In the genomic region with DNA sequence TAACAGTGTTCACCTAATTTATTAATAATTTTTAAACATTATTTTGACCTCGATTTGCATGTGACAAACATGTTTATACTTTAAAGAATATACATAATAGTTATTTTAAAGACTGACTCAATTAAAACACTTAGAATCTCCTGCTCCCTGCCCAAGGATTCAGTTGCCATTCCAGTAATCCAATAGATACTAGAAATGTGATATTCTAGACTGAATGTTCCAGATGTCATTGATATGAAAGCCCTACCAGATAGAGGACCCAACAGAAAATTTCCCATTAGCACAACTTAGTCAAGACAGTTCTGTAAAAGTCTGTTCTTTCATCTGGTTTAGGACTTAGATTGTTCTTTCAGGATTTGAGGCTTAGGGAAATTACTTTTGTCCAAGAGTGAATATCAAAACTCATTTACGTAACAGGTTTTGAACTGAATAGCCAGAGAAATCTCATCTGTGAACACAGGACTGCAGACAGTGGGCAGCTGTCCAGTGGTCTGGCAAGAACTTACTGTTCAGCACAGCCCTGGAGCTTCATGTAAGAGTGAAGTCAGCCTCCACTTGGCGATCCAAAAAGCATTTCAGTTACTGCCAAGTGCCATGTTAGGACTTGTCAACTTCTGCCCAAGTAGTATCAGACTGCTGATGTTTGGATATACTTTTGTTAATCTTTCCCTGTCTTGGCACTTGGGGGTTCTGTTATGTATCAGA, we compare ENCODE assay signal across 10 cellular contexts.
DNase-seq lines count a peak whose midpoint lies in the region; ATAC-seq and TF ChIP-seq lines count a peak whose summit lies in the region.
"Had no signal": no experiment of that assay in that cellular context is flagged by ENCODE, and none has a peak within 500 bp of the region (broad histone marks: within the 10 kb centered on the region; RNA-seq: fewer than 3 reads in every experiment).

No MANE protein-coding gene starts in this region.

- H3K4me3 Mint-ChIP-seq in activated T-helper 17 cell treated with anti-CD3 and anti-CD28 coated beads, Interleukin-2, amount 50 U/mL, for 72 hours: no peak overlapping the region
- H3K4me3 Mint-ChIP-seq: T-helper 17 cell had no signal

- no peaks in the 10 kb centered on the region for H3K36me3 Mint-ChIP-seq in activated T-helper 17 cell treated with anti-CD3 and anti-CD28 coated beads, Interleukin-2, amount 50 U/mL, for 72 hours (ENCODE audit: low read depth)

- peak; percentile 32 for DNase-seq in LNCaP clone FGC (ENCODE audit: low read depth)
- peak; percentile 75 for DNase-seq in coronary artery (ENCODE audit: low spot score)
- peak in 29 of 51 donors; percentile 5 to 54 (median 32) for DNase-seq in hypothalamus (lab: John Stamatoyannopoulos, UW)
- DNase-seq in stromal cell of bone marrow (ENCODE audit: low read depth): peak; percentile 76
- DNase-seq in NAMALWA (ENCODE audit: low spot score): no peak
- DNase-seq: stimulated activated CD4-positive, alpha-beta T cell treated with anti-CD3 and anti-CD28 coated beads, Interleukin-4, amount 100 ng/mL, for 1 hour; T-helper 17 cell had no signal

- H3K27ac ChIP-seq in coronary artery: peak overlapping the region; percentile 36 to 49

- no peaks in the 10 kb centered on the region for H3K4me1 Mint-ChIP-seq in activated T-helper 17 cell treated with anti-CD3 and anti-CD28 coated beads, Interleukin-2, amount 50 U/mL, for 72 hours
- H3K4me1 Mint-ChIP-seq: T-helper 17 cell had no signal

- peaks cover 14% of the 10 kb centered on the region for H3K27me3 Mint-ChIP-seq in activated T-helper 17 cell treated with anti-CD3 and anti-CD28 coated beads, Interleukin-2, amount 50 U/mL, for 72 hours

- H3K27ac Mint-ChIP-seq in activated T-helper 17 cell treated with anti-CD3 and anti-CD28 coated beads, Interleukin-2, amount 50 U/mL, for 72 hours: no peak overlapping the region
- H3K27ac Mint-ChIP-seq: T-helper 17 cell had no signal

- ATAC-seq in HG02642 (IDR thresholded peaks at IDR 0.05; ENCODE audit: poor library complexity, unreplicated experiment) (no peak), HG03442 (IDR thresholded peaks at IDR 0.05; ENCODE audit: unreplicated experiment) (no peak)
- ATAC-seq in activated T-helper 17 cell treated with anti-CD3 and anti-CD28 coated beads, Interleukin-2, amount 50 U/mL, for 72 hours (replicated peaks): no peak
- ATAC-seq: T-helper 17 cell had no signal

- H3K4me3 ChIP-seq in LNCaP clone FGC (ENCODE audit: low read depth, low read length): no peak overlapping the region
- peak overlapping the region; percentile 5 for H3K4me3 ChIP-seq in coronary artery

- TF ChIP-seq CTCF in LNCaP clone FGC (IDR thresholded peaks at IDR 0.05; ENCODE audit: control insufficient read depth, extremely low read depth, insufficient read depth) (no peak), coronary artery (IDR thresholded peaks at IDR 0.05) (no peak)

- H3K9me3 Mint-ChIP-seq in activated T-helper 17 cell treated with anti-CD3 and anti-CD28 coated beads, Interleukin-2, amount 50 U/mL, for 72 hours: no peaks in the 10 kb centered on the region
